ENCODE assay signal across 21 cellular contexts in genomic region chr4:122903766-122904165, GRCh38. TPM values are rescaled to one million over a fixed set of nuclear protein-coding genes. Genes with fewer than 3 reads are reported as not detected.
DNase-seq lines count a peak whose midpoint lies in the region; ATAC-seq and TF ChIP-seq lines count a peak whose summit lies in the region.
"Had no signal": no experiment of that assay in that cellular context is flagged by ENCODE, and none has a peak within 500 bp of the region (broad histone marks: within the 10 kb centered on the region; RNA-seq: fewer than 3 reads in every experiment).

No MANE protein-coding gene starts in this region.

- H3K36me3 ChIP-seq in Karpas-422 (ENCODE audit: insufficient read depth, low read length) (no peaks in the 10 kb centered on the region; the same call in 1 of the 2 replicates), endodermal cell (ENCODE audit: control insufficient read depth, insufficient read depth, low read length) (no peaks in the 10 kb centered on the region)
- H3K36me3 ChIP-seq: Peyer's patch had no signal

- H3K27me3 Mint-ChIP-seq in HFFc6 (ENCODE audit: insufficient read depth) = peaks cover 42% of the 10 kb centered on the region
- no peaks in the 10 kb centered on the region for H3K27me3 Mint-ChIP-seq in endodermal cell (ENCODE audit: insufficient read depth)

- peak overlapping the region; percentile 39; the same call in 1 of the 2 replicates for H3K4me3 Mint-ChIP-seq in HFFc6
- H3K4me3 Mint-ChIP-seq in endodermal cell = no peak overlapping the region
- H3K4me3 Mint-ChIP-seq: CD8-positive, alpha-beta T cell had no signal

- peaks cover 11% of the 10 kb centered on the region; the same call in 1 of the 2 replicates for H3K9me3 Mint-ChIP-seq in HFFc6
- H3K9me3 Mint-ChIP-seq in endodermal cell = peaks cover 9% of the 10 kb centered on the region
- H3K9me3 Mint-ChIP-seq: CD8-positive, alpha-beta T cell had no signal

- H3K27me3 ChIP-seq in Karpas-422 (ENCODE audit: low read length) = no peaks in the 10 kb centered on the region
- no peaks in the 10 kb centered on the region for H3K27me3 ChIP-seq in endodermal cell (ENCODE audit: control insufficient read depth, insufficient read depth, low read length, poor library complexity, severe bottlenecking)
- H3K27me3 ChIP-seq: Peyer's patch, SJCRH30 had no signal

- ATAC-seq in HG03520 (IDR thresholded peaks at IDR 0.05; ENCODE audit: unreplicated experiment) = no peak
- no peak for ATAC-seq in GM18867 (IDR thresholded peaks at IDR 0.05; ENCODE audit: unreplicated experiment)
- ATAC-seq: CD8-positive, alpha-beta T cell had no signal

- H3K4me1 Mint-ChIP-seq in HFFc6 (ENCODE audit: low read depth) = peaks cover 89% of the 10 kb centered on the region
- H3K4me1 Mint-ChIP-seq in endodermal cell = peaks cover 14% of the 10 kb centered on the region

- H3K9ac ChIP-seq in Karpas-422 (ENCODE audit: low read length) = no peak overlapping the region
- no peak overlapping the region for H3K9ac ChIP-seq in endodermal cell (ENCODE audit: extremely low read depth, low read length, poor library complexity, severe bottlenecking)

- H3K4me1 ChIP-seq in Karpas-422 (ENCODE audit: low read length) (peaks cover 7% of the 10 kb centered on the region), endodermal cell (ENCODE audit: control insufficient read depth, insufficient read depth, low read length) (peaks cover 3% of the 10 kb centered on the region)
- H3K4me1 ChIP-seq: Peyer's patch, SJCRH30 had no signal

- peak overlapping the region; percentile 41; the same call in 1 of the 2 replicates for H2AFZ ChIP-seq in Karpas-422 (ENCODE audit: low read length)

- TF ChIP-seq CTCF in HFFc6 (IDR thresholded peaks at IDR 0.05) = no peak
- no peak for TF ChIP-seq CTCF in endodermal cell (conservative IDR thresholded peaks at IDR 0.05)

- no peak overlapping the region for H3K4me2 ChIP-seq in Karpas-422 (ENCODE audit: low read depth, low read length, poor library complexity, severe bottlenecking)

- no peaks in the 10 kb centered on the region for H3K9me2 ChIP-seq in Karpas-422 (replicated peaks; ENCODE audit: insufficient read depth, low read length)

- H3K4me3 ChIP-seq in Karpas-422 (ENCODE audit: low read length) (no peak overlapping the region), endodermal cell (ENCODE audit: low read length) (no peak overlapping the region)
- H3K4me3 ChIP-seq: Peyer's patch, SJCRH30 had no signal

- peaks cover 44% of the 10 kb centered on the region for H3K36me3 Mint-ChIP-seq in HFFc6 (ENCODE audit: low read depth)
- H3K36me3 Mint-ChIP-seq in endodermal cell (ENCODE audit: low read depth) = peaks cover 13% of the 10 kb centered on the region
- H3K36me3 Mint-ChIP-seq: CD8-positive, alpha-beta T cell had no signal

- no peaks in the 10 kb centered on the region for H4K20me1 ChIP-seq in Karpas-422 (ENCODE audit: insufficient read depth, low read depth, low read length)

- H3K27ac Mint-ChIP-seq in HFFc6 (peak overlapping the region; percentile 44), endodermal cell (peak overlapping the region; percentile 74)
- H3K27ac Mint-ChIP-seq: CD8-positive, alpha-beta T cell had no signal

- H3K9me3 ChIP-seq in Karpas-422 (ENCODE audit: low read length) = no peaks in the 10 kb centered on the region
- no peaks in the 10 kb centered on the region for H3K9me3 ChIP-seq in endodermal cell (ENCODE audit: control insufficient read depth, low read length)
- H3K9me3 ChIP-seq: Peyer's patch, SJCRH30 had no signal

- no peaks in the 10 kb centered on the region for H3K79me2 ChIP-seq in Karpas-422 (ENCODE audit: low read length)

- no peak overlapping the region for H3K27ac ChIP-seq in Karpas-422 (ENCODE audit: low read length)
- H3K27ac ChIP-seq in endodermal cell (ENCODE audit: low read depth, low read length) = no peak overlapping the region
- H3K27ac ChIP-seq: Peyer's patch, SJCRH30 had no signal

- peak; percentile 8 for DNase-seq in ELF-1 (ENCODE audit: low read depth, low spot score)
- DNase-seq in HFFc6 = no peak
- no peak for DNase-seq in Karpas-422
- DNase-seq in endodermal cell = peak; percentile 50
- DNase-seq in inferior parietal cortex (ENCODE audit: extremely low spot score) = no peak
- DNase-seq in NCI-H1417 (lab: John Stamatoyannopoulos, UW) = no peak
- DNase-seq: AML-193; C1 segment of cervical spinal cord; CD8-positive, alpha-beta T cell; DND-41; MM.1S; NCI-H1048; NCI-H1436 treated with DMSO at 0.1 percent for 48 hours; NCI-H2029; NCI-H2227 treated with DMSO at 0.1 percent for 48 hours; NCI-H510A treated with DMSO at 0.1 percent for 48 hours; NCI-H748 treated with DMSO at 0.1 percent for 48 hours; Peyer's patch; SJCRH30 had no signal

RNA-seq across cellular contexts. Expression of gene NUDT6, which starts 18.6 kb away (rescaled TPM):
- total RNA-seq in HFFc6 (2021; fragmentation: NEBNext Ultra II Directional; extraction: Animal tissue kit (Norgen Biotek cat#: 25700)) = 1 to 10 TPM; 1.9 to 4.4 (median 3.5) TPM
- 17.7 and 18.6 TPM in 2 replicates for total RNA-seq in Karpas-422 (2014; rRNA removed; shearing (Covaris generic); ENCODE audit: low replicate concordance)
- total RNA-seq in endodermal cell = 10 to 100 TPM in 1 of 2 donors, 1 to 10 TPM in 1; 5.8 to 11.6 TPM
- polyA plus RNA-seq in endodermal cell (2013, experiment 1 of 2) = 10.4 TPM
- 10.0 TPM for polyA plus RNA-seq in endodermal cell (2013, experiment 2 of 2)

Comparison
In these comparisons a context has a peak if more than half of its experiments do, and no peak if none do; other contexts are left out.
1. DNase-seq: peak in ELF-1 (single experiment) and endodermal cell (single experiment); none in HFFc6 (single experiment), Karpas-422 (single experiment), inferior parietal cortex (single experiment) and NCI-H1417 (0 of 3).